Comparison of ENCODE assay signal across 6 cellular contexts in genomic region chr4:9379881-9380280, GRCh38. TPM values are rescaled to one million over a fixed set of nuclear protein-coding genes. Genes with fewer than 3 reads are reported as not detected.
"Had no signal": no experiment of that assay in that cellular context is flagged by ENCODE, and none has a peak within 500 bp of the region (broad histone marks: within the 10 kb centered on the region; RNA-seq: fewer than 3 reads in every experiment).

No MANE protein-coding gene starts in this region.

RNA-seq across cellular contexts. Expression of gene USP17L30, which starts 17.0 kb away (rescaled TPM):
- total RNA-seq: GM23338, H1, H9, HT-29, IMR-90, K562 had no signal

RNA-seq across cellular contexts. Expression of gene USP17L29, which starts 26.4 kb away (rescaled TPM):
- total RNA-seq: GM23338, H1, H9, HT-29, IMR-90, K562 had no signal

RNA-seq across cellular contexts. Expression of gene USP17L28, which starts 31.2 kb away (rescaled TPM):
- total RNA-seq: GM23338, H1, H9, HT-29, IMR-90, K562 had no signal

RNA-seq across cellular contexts. Expression of gene USP17L27, which starts 35.9 kb away (rescaled TPM):
- total RNA-seq: GM23338, H1, H9, HT-29, IMR-90, K562 had no signal

RNA-seq across cellular contexts. Expression of gene USP17L5, which starts 40.7 kb away (rescaled TPM):
- total RNA-seq: GM23338, H1, H9, HT-29, IMR-90, K562 had no signal
